Comparison of ENCODE assay signal across 26 cellular contexts in genomic region chr3:56491566-56491965, GRCh38. TPM values are rescaled to one million over a fixed set of nuclear protein-coding genes. Genes with fewer than 3 reads are reported as not detected.
"Had no signal": no experiment of that assay in that cellular context is flagged by ENCODE, and none has a peak within 500 bp of the region (broad histone marks: within the 10 kb centered on the region; RNA-seq: fewer than 3 reads in every experiment).

No MANE protein-coding gene starts in this region.

- DNase-seq: activated B cell treated with CpG ODN at 0.5 μM for 24 hours; activated CD4-positive, alpha-beta memory T cell treated with anti-CD3 and anti-CD28 coated beads, Interleukin-2, amount 10 ng/mL, durations not matched to agents 7 days and 5 days; activated CD4-positive, alpha-beta T cell treated with anti-CD3 and anti-CD28 coated beads for 1 hour; activated CD4-positive, alpha-beta T cell treated with anti-CD3 and anti-CD28 coated beads, Interleukin-2, amount 50 U/mL, for 1 hour; activated gamma-delta T cell treated with Interleukin-2 at 50 U/mL for 16 hours; activated naive CD4-positive, alpha-beta T cell treated with anti-CD3 and anti-CD28 coated beads, Interleukin-2, amount 10 ng/mL, durations not matched to agents 7 days and 5 days; activated naive CD8-positive, alpha-beta T cell treated with anti-CD3 and anti-CD28 coated beads for 36 hours; activated T-cell treated with anti-CD3 and anti-CD28 coated beads for 4 hours; activated T-cell treated with anti-CD3 and anti-CD28 coated beads, Interleukin-2, amount 50 U/mL, for 48 hours; anterior cingulate cortex; central memory CD4-positive, alpha-beta T cell; Kasumi-1; KBM-7; NCI-H1048; NCI-H146; NCI-H1930; NCI-H2171 treated with DMSO at 0.1 percent for 48 hours; NCI-H345; NCI-H510A; NCI-H69; NK-92 treated with Interleukin-12 subunit alpha and Interleukin-12 subunit beta, amount 100 ng/mL, for 24 hours; OCI-M1; Peyer's patch; SHP77 treated with DMSO at 0.1 percent for 48 hours had no signal

- H3K27me3 ChIP-seq: Peyer's patch had no signal

- H3K27ac ChIP-seq: Peyer's patch had no signal

- H3K4me1 ChIP-seq: Peyer's patch had no signal

- H3K4me3 ChIP-seq: Peyer's patch had no signal

- H3K36me3 ChIP-seq: Peyer's patch had no signal

- H3K9me3 ChIP-seq: Peyer's patch had no signal

- ATAC-seq: activated T-helper 17 cell treated with anti-CD3 and anti-CD28 coated beads, Interleukin-2, amount 50 U/mL, for 72 hours had no signal

RNA-seq across cellular contexts. Expression of gene ERC2, which starts 23.3 kb away (rescaled TPM):
- total RNA-seq: activated B cell treated with CpG ODN at 0.5 μM for 24 hours; activated CD4-positive, alpha-beta memory T cell treated with anti-CD3 and anti-CD28 coated beads, Interleukin-2, amount 10 ng/mL, durations not matched to agents 7 days and 5 days; activated CD8-positive, alpha-beta memory T cell treated with anti-CD3 and anti-CD28 coated beads for 36 hours; activated naive CD8-positive, alpha-beta T cell treated with anti-CD3 and anti-CD28 coated beads for 36 hours; activated T-helper 17 cell treated with anti-CD3 and anti-CD28 coated beads, Interleukin-2, amount 50 U/mL, for 72 hours had no signal
